In the genomic region with DNA sequence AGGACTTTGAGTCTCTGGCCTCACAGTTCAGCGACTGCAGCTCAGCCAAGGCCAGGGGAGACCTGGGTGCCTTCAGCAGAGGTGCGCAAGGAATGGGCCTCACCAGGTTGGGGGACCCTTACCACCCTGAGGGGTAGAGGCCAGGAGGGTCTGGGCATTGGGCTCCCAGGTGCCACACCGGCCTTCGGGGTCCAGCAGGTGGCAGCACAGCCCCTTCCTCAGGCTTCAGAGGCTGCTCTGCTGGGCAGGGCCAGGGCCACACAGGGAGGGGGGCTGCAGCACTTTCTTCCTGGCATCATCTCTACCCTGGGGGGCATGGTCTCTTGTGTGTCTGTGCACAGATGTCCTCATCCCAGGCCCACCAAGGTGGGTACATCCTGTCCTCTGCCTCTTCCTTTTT, we compare ENCODE assay signal across 1 cellular context.
TF ChIP-seq lines count a peak whose summit lies in the region.

No MANE protein-coding gene starts in this region.

TF ChIP-seq in GM23338, 12 proteins besides CTCF, POLR2A, EP300 and RAD21 (continued from another document):
- TF ChIP-seq ZNF462 (CRISPR knock-in tag; IDR thresholded peaks at IDR 0.05) (no peak), ETS1 (IDR thresholded peaks at IDR 0.05) (no peak), EZH2 (IDR thresholded peaks at IDR 0.05; ENCODE audit: low read depth, unreplicated experiment) (no peak), CREB1 (CRISPR knock-in tag; IDR thresholded peaks at IDR 0.05; ENCODE audit: low read depth) (no peak), STAT1 (IDR thresholded peaks at IDR 0.05; ENCODE audit: unreplicated experiment) (no peak), REST (IDR thresholded peaks at IDR 0.05; ENCODE audit: unreplicated experiment) (no peak)
